ENCODE assay signal across 1 cellular context in the genomic region with DNA sequence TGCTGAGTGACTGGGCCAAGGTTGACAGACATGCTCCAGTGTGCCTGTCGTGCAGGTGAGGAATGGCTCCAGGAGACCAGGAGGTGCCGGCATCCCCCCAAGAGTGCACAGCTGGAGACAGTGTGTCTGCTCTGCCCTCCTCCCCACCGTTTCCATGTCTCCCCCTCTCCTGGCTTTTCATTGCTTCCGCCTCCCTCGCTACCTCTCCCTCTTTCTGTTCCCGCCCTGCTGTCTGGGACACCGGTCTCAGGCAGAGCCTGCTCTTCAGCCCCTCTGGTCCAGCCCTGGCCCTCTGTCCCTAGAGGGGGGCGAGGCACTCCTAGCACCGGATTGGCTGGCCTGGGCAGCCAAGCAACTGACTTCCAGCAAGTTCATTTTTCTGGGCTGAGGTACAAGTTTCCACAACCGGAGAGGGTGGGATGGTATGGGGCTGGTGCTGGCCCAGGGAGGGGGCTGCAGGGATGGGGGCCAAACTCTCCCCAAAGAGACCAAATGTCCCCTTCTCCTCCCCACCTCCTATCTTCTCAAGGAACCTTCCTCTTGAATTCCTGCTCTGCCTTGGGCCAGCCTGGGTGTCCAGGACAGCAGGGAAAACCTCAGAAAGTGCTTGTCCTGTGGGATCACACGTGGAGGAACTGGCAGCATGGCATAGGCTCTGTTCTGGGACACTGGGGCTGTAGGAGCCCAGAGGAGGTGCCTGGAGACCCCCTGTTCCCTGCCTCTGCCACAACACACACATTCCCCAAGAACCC.
TF ChIP-seq lines count a peak whose summit lies in the region.

No MANE protein-coding gene starts in this region.

TF ChIP-seq in IMR-90, 13 proteins besides CTCF, POLR2A, EP300 and RAD21 (continued from another document):
- no peak for TF ChIP-seq RCOR1 (IDR thresholded peaks at IDR 0.05; ENCODE audit: insufficient replicate concordance, low read length)
- TF ChIP-seq, protein P1, sequence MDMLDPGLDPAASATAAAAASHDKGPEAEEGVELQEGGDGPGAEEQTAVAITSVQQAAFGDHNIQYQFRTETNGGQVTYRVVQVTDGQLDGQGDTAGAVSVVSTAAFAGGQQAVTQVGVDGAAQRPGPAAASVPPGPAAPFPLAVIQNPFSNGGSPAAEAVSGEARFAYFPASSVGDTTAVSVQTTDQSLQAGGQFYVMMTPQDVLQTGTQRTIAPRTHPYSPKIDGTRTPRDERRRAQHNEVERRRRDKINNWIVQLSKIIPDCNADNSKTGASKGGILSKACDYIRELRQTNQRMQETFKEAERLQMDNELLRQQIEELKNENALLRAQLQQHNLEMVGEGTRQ (IDR thresholded peaks at IDR 0.05; ENCODE audit: low read depth, low read length) = no peak
TF ChIP-seq in IMR-90: peak in this region for 0.
